12 cellular contexts compared by ENCODE assay signal in the genomic region with DNA sequence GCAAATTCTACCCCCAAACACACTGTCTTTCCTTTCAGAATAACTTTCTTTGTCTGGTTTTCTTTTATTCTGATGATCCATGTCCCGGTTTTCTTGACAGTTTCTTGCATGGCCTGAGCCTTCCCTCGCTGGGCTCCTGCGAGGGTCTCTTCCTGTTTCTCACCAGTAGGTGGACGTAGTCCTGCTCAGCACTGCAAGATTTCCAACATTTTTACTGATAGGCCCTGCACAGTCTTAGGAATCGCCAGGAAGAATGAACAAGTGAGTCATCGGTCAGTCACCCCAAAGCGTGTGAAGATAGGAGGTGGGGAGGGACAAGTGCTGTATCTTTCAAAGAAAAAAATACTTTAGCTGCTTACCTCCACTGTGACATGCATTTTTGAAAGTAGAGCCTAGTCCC. TPM values are rescaled to one million over a fixed set of nuclear protein-coding genes. Genes with fewer than 3 reads are reported as not detected.
DNase-seq lines count a peak whose midpoint lies in the region; ATAC-seq, FAIRE-seq and TF ChIP-seq lines count a peak whose summit lies in the region.
"Had no signal": no experiment of that assay in that cellular context is flagged by ENCODE, and none has a peak within 500 bp of the region (broad histone marks: within the 10 kb centered on the region; RNA-seq: fewer than 3 reads in every experiment).

No MANE protein-coding gene starts in this region.

- TF ChIP-seq CTCF in D721Med (IDR thresholded peaks at IDR 0.05; ENCODE audit: insufficient read depth, missing control alignments) (peak; percentile 5), NB4 (IDR thresholded peaks at IDR 0.05; ENCODE audit: low read depth, low read length) (peak; percentile 31), chondrocyte (IDR thresholded peaks at IDR 0.05) (peak; percentile 70), nephron progenitor cell (IDR thresholded peaks at IDR 0.05) (peak; percentile 61)

- no peak overlapping the region for H3K4me3 ChIP-seq in NB4 (ENCODE audit: low read depth, low read length)
- H3K4me3 ChIP-seq: upper lobe of left lung had no signal

- no peak for DNase-seq in D721Med (ENCODE audit: insufficient read length, low spot score)
- DNase-seq in NB4 (ENCODE audit: low read depth) = no peak
- DNase-seq in chondrocyte (ENCODE audit: low spot score) = no peak
- DNase-seq in nephron progenitor cell = peak; percentile 35
- DNase-seq in sciatic nerve (ENCODE audit: low spot score) = no peak
- DNase-seq in UCSD-AML1 (lab: John Stamatoyannopoulos, UW; ENCODE audit: unreplicated experiment) = no peak
- no peak for DNase-seq in activated CD4-positive, alpha-beta T cell treated with anti-CD3 and anti-CD28 coated beads, Interleukin-2, amount 50 U/mL, for 1 hour
- DNase-seq: stimulated activated CD4-positive, alpha-beta T cell treated with anti-CD3 and anti-CD28 coated beads, Interleukin-4, amount 100 ng/mL, for 1 hour; T-helper 2 cell; upper lobe of left lung had no signal

- H3K36me3 Mint-ChIP-seq in chondrocyte (ENCODE audit: low read depth) = no peaks in the 10 kb centered on the region
- H3K36me3 Mint-ChIP-seq in nephron progenitor cell (ENCODE audit: low read depth) = no peaks in the 10 kb centered on the region

- H3K4me3 Mint-ChIP-seq in chondrocyte (ENCODE audit: unreplicated experiment) (no peak overlapping the region), nephron progenitor cell (no peak overlapping the region)

- intact Hi-C loops in sciatic nerve (cut with DNase I) = no loop called here

- no peak for ATAC-seq in GM19397 (IDR thresholded peaks at IDR 0.05; ENCODE audit: unreplicated experiment)
- no peak for ATAC-seq in sciatic nerve

- H3K27ac Mint-ChIP-seq in chondrocyte (ENCODE audit: unreplicated experiment) (no peak overlapping the region), nephron progenitor cell (no peak overlapping the region)

- no peak for FAIRE-seq in D721Med (lab: Jason Lieb, UNC)
- FAIRE-seq: endothelial cell of umbilical vein had no signal

- peaks cover 4% of the 10 kb centered on the region for H3K4me1 Mint-ChIP-seq in chondrocyte (ENCODE audit: low read depth)
- peaks cover 6% of the 10 kb centered on the region for H3K4me1 Mint-ChIP-seq in nephron progenitor cell

- H3K9me3 Mint-ChIP-seq in chondrocyte (ENCODE audit: low read depth) (no peaks in the 10 kb centered on the region), nephron progenitor cell (no peaks in the 10 kb centered on the region)

- H3K27me3 Mint-ChIP-seq in chondrocyte (ENCODE audit: low read depth) = peaks cover 20% of the 10 kb centered on the region
- H3K27me3 Mint-ChIP-seq in nephron progenitor cell (ENCODE audit: low read depth, poor library complexity) = peaks cover 19% of the 10 kb centered on the region

- no peak for TF ChIP-seq POLR2A in NB4 (IDR thresholded peaks at IDR 0.05; ENCODE audit: extremely low read depth, insufficient read length)

RNA-seq across cellular contexts. Expression of gene KIRREL3, which starts 16.9 kb away (rescaled TPM):
- total RNA-seq in chondrocyte (1.2 to 1.6 TPM (median 1.5 TPM) in 3 replicates), sciatic nerve (0.09 TPM)
- total RNA-seq: endothelial cell of umbilical vein had no signal

Comparison
In these comparisons a context has a peak if more than half of its experiments do, and no peak if none do; other contexts are left out.
1. CTCF ChIP-seq: peak in every context shown above with its lines; median percentile 70 in chondrocyte; 61 in nephron progenitor cell; 31 in NB4; 5 in D721Med.